2 cellular contexts compared by ENCODE assay signal in the genomic region with DNA sequence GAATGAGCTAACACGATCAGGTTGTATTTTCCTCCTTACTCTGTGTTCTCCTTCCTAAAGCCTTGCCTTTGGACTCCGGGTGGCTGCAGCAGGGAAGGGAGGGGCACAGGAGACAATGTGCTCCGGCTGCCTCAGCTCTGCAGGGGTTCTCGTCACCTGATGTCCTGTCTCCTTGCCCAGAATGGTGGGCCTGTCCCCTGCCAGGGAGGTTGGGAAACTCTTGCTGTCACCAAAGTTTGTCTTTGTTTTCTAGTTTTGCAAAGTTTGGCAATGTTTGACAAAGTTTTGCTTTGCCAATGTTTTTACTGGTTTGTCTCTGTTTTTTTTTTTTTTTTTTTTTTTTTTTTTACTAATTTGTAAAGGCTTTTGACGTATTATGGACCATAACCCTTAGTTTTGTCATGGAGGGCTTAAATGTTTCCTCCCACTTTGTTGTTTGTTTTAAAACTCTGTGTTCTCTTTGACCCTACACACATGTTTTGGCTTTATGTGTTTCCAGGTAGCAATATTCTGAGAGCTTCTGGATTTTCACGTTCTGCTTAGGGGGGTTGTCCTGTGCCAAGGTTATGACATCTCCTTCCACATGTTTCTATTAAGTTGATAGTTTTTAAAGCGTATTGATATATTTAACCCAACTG.
TF ChIP-seq lines count a peak whose summit lies in the region.

No MANE protein-coding gene starts in this region.

TF ChIP-seq in liver, 16 proteins besides CTCF, POLR2A, EP300 and RAD21:
- TF ChIP-seq SP1 (IDR thresholded peaks at IDR 0.05) = peak; percentile 94
- peak; percentile 48 for TF ChIP-seq FOXA1 (IDR thresholded peaks at IDR 0.05)
- TF ChIP-seq GABPA (IDR thresholded peaks at IDR 0.05 in 1 of 2, conservative IDR thresholded peaks at IDR 0.05 in 1 of 2) = peak in 1 of 2 donors; percentile 57
- peak; percentile 33 for TF ChIP-seq FOXA2 (IDR thresholded peaks at IDR 0.05)
- TF ChIP-seq EGR1 (IDR thresholded peaks at IDR 0.05; ENCODE audit: low read depth in 2 of 2) = peak in 1 of 2 donors; percentile 80
- TF ChIP-seq HNF4A (conservative IDR thresholded peaks at IDR 0.05) = peak; percentile 82 to 89
- TF ChIP-seq, protein P1, sequence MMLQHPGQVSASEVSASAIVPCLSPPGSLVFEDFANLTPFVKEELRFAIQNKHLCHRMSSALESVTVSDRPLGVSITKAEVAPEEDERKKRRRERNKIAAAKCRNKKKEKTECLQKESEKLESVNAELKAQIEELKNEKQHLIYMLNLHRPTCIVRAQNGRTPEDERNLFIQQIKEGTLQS (IDR thresholded peaks at IDR 0.05) = peak; percentile 60
- TF ChIP-seq MAX (IDR thresholded peaks at IDR 0.05) = peak; percentile 85
- peak; percentile 57 to 87 for TF ChIP-seq JUND (IDR thresholded peaks at IDR 0.05)
- TF ChIP-seq RXRA (IDR thresholded peaks at IDR 0.05) = peak; percentile 82 to 97
- TF ChIP-seq NR2F2 (IDR thresholded peaks at IDR 0.05) = peak; percentile 50
- no peak for TF ChIP-seq TAF1 (conservative IDR thresholded peaks at IDR 0.05)
- TF ChIP-seq REST (IDR thresholded peaks at IDR 0.05) = peak; percentile 63
- TF ChIP-seq, protein P2, sequence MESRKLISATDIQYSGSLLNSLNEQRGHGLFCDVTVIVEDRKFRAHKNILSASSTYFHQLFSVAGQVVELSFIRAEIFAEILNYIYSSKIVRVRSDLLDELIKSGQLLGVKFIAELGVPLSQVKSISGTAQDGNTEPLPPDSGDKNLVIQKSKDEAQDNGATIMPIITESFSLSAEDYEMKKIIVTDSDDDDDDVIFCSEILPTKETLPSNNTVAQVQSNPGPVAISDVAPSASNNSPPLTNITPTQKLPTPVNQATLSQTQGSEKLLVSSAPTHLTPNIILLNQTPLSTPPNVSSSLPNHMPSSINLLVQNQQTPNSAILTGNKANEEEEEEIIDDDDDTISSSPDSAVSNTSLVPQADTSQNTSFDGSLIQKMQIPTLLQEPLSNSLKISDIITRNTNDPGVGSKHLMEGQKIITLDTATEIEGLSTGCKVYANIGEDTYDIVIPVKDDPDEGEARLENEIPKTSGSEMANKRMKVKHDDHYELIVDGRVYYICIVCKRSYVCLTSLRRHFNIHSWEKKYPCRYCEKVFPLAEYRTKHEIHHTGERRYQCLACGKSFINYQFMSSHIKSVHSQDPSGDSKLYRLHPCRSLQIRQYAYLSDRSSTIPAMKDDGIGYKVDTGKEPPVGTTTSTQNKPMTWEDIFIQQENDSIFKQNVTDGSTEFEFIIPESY (IDR thresholded peaks at IDR 0.05) = peak; percentile 90
- peak; percentile 42 for TF ChIP-seq HNF4G (IDR thresholded peaks at IDR 0.05)
- peak; percentile 87 for TF ChIP-seq YY1 (IDR thresholded peaks at IDR 0.05)

TF ChIP-seq in HepG2, 621 proteins besides CTCF, POLR2A, EP300 and RAD21:
- no peak for TF ChIP-seq KMT2A (CRISPR knock-in tag; IDR thresholded peaks at IDR 0.05)
